Comparison of ENCODE assay signal across 1 cellular context in genomic region chr1:43389326-43390313, GRCh38.
TF ChIP-seq lines count a peak whose summit lies in the region.

Gene MED8, minus strand, starts transcription at chr1:43389800. Its CDS starts 36 bp downstream, at chr1:43389764.
Gene SZT2, plus strand, starts transcription at chr1:43389899. Its CDS starts 70 bp downstream, at chr1:43389969.

TF ChIP-seq in HepG2, 621 proteins besides CTCF, POLR2A, EP300 and RAD21 (continued from another document and continues in another):
- TF ChIP-seq ZFP90 (CRISPR knock-in tag; IDR thresholded peaks at IDR 0.05; ENCODE audit: borderline replicate concordance): peak; percentile 86
- TF ChIP-seq AHDC1 (CRISPR knock-in tag; IDR thresholded peaks at IDR 0.05; ENCODE audit: borderline replicate concordance): no peak
- no peak for TF ChIP-seq TRIM24 (CRISPR knock-in tag; IDR thresholded peaks at IDR 0.05)
- no peak for TF ChIP-seq ZNF850 (CRISPR knock-in tag; conservative IDR thresholded peaks at IDR 0.05)
- peak; percentile 37; the same call in 1 of the 2 replicates for TF ChIP-seq EED (CRISPR knock-in tag; IDR thresholded peaks at IDR 0.05)
- TF ChIP-seq, protein P1, sequence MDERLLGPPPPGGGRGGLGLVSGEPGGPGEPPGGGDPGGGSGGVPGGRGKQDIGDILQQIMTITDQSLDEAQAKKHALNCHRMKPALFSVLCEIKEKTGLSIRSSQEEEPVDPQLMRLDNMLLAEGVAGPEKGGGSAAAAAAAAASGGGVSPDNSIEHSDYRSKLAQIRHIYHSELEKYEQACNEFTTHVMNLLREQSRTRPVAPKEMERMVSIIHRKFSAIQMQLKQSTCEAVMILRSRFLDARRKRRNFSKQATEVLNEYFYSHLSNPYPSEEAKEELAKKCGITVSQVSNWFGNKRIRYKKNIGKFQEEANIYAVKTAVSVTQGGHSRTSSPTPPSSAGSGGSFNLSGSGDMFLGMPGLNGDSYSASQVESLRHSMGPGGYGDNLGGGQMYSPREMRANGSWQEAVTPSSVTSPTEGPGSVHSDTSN (CRISPR knock-in tag; IDR thresholded peaks at IDR 0.05): peak; percentile 53; the same call in 1 of the 2 replicates
- no peak for TF ChIP-seq SOX13 (IDR thresholded peaks at IDR 0.05)
- 0 out of 4 replicates have a peak, but pooled peaks of 1 of the 2 experiments have one; percentile 16 for TF ChIP-seq SOX13 (CRISPR knock-in tag; conservative IDR thresholded peaks at IDR 0.05 in 1 of 2, IDR thresholded peaks at IDR 0.05 in 1 of 2)
- TF ChIP-seq NFRKB (IDR thresholded peaks at IDR 0.05): no peak
- TF ChIP-seq CHCHD3 (CRISPR knock-in tag; IDR thresholded peaks at IDR 0.05): no peak
- no peak for TF ChIP-seq GLI4 (CRISPR knock-in tag; IDR thresholded peaks at IDR 0.05; ENCODE audit: borderline replicate concordance)
- TF ChIP-seq ZNF264 (CRISPR knock-in tag; IDR thresholded peaks at IDR 0.05): 0 out of 2 replicates have a peak, but pooled peaks have one; percentile 5
- TF ChIP-seq ETV6 (CRISPR knock-in tag; conservative IDR thresholded peaks at IDR 0.05): no peak
- no peak; the same call in 1 of the 2 replicates for TF ChIP-seq ETV5 (CRISPR knock-in tag; IDR thresholded peaks at IDR 0.05; ENCODE audit: borderline replicate concordance)
- no peak for TF ChIP-seq ZNF709 (CRISPR knock-in tag; IDR thresholded peaks at IDR 0.05)
- TF ChIP-seq FOXO4 (CRISPR knock-in tag; conservative IDR thresholded peaks at IDR 0.05): no peak
- peak; percentile 92 for TF ChIP-seq SRSF1 (optimal IDR thresholded peaks at IDR 0.05; ENCODE audit: low read depth, low read length)
- peak; percentile 80 for TF ChIP-seq CEBPG (CRISPR knock-in tag; IDR thresholded peaks at IDR 0.05)
- TF ChIP-seq, protein P2, sequence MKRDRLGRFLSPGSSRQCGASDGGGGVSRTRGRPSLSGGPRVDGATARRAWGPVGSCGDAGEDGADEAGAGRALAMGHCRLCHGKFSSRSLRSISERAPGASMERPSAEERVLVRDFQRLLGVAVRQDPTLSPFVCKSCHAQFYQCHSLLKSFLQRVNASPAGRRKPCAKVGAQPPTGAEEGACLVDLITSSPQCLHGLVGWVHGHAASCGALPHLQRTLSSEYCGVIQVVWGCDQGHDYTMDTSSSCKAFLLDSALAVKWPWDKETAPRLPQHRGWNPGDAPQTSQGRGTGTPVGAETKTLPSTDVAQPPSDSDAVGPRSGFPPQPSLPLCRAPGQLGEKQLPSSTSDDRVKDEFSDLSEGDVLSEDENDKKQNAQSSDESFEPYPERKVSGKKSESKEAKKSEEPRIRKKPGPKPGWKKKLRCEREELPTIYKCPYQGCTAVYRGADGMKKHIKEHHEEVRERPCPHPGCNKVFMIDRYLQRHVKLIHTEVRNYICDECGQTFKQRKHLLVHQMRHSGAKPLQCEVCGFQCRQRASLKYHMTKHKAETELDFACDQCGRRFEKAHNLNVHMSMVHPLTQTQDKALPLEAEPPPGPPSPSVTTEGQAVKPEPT (CRISPR knock-in tag; IDR thresholded peaks at IDR 0.05; ENCODE audit: low read depth): peak; percentile 58; the same call in 1 of the 2 replicates
- no peak for TF ChIP-seq NCOA5 (CRISPR knock-in tag; IDR thresholded peaks at IDR 0.05)
- TF ChIP-seq XRCC5 (optimal IDR thresholded peaks at IDR 0.05; ENCODE audit: low read length): peak; percentile 14
- TF ChIP-seq, protein P3, sequence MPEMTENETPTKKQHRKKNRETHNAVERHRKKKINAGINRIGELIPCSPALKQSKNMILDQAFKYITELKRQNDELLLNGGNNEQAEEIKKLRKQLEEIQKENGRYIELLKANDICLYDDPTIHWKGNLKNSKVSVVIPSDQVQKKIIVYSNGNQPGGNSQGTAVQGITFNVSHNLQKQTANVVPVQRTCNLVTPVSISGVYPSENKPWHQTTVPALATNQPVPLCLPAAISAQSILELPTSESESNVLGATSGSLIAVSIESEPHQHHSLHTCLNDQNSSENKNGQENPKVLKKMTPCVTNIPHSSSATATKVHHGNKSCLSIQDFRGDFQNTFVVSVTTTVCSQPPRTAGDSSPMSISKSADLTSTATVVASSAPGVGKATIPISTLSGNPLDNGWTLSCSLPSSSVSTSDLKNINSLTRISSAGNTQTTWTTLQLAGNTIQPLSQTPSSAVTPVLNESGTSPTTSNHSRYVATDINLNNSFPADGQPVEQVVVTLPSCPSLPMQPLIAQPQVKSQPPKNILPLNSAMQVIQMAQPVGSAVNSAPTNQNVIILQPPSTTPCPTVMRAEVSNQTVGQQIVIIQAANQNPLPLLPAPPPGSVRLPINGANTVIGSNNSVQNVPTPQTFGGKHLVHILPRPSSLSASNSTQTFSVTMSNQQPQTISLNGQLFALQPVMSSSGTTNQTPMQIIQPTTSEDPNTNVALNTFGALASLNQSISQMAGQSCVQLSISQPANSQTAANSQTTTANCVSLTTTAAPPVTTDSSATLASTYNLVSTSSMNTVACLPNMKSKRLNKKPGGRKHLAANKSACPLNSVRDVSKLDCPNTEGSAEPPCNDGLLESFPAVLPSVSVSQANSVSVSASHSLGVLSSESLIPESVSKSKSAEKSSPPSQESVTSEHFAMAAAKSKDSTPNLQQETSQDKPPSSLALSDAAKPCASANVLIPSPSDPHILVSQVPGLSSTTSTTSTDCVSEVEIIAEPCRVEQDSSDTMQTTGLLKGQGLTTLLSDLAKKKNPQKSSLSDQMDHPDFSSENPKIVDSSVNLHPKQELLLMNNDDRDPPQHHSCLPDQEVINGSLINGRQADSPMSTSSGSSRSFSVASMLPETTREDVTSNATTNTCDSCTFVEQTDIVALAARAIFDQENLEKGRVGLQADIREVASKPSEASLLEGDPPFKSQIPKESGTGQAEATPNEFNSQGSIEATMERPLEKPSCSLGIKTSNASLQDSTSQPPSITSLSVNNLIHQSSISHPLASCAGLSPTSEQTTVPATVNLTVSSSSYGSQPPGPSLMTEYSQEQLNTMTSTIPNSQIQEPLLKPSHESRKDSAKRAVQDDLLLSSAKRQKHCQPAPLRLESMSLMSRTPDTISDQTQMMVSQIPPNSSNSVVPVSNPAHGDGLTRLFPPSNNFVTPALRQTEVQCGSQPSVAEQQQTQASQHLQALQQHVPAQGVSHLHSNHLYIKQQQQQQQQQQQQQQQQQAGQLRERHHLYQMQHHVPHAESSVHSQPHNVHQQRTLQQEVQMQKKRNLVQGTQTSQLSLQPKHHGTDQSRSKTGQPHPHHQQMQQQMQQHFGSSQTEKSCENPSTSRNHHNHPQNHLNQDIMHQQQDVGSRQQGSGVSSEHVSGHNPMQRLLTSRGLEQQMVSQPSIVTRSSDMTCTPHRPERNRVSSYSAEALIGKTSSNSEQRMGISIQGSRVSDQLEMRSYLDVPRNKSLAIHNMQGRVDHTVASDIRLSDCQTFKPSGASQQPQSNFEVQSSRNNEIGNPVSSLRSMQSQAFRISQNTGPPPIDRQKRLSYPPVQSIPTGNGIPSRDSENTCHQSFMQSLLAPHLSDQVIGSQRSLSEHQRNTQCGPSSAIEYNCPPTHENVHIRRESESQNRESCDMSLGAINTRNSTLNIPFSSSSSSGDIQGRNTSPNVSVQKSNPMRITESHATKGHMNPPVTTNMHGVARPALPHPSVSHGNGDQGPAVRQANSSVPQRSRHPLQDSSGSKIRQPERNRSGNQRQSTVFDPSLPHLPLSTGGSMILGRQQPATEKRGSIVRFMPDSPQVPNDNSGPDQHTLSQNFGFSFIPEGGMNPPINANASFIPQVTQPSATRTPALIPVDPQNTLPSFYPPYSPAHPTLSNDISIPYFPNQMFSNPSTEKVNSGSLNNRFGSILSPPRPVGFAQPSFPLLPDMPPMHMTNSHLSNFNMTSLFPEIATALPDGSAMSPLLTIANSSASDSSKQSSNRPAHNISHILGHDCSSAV (CRISPR knock-in tag; IDR thresholded peaks at IDR 0.05; ENCODE audit: borderline replicate concordance): no peak
- TF ChIP-seq ZBTB3 (CRISPR knock-in tag; IDR thresholded peaks at IDR 0.05; ENCODE audit: borderline replicate concordance, low read depth): no peak
- TF ChIP-seq MAZ (IDR thresholded peaks at IDR 0.05; ENCODE audit: borderline replicate concordance, low read depth, low read length): no peak
- TF ChIP-seq MAZ (CRISPR knock-in tag; IDR thresholded peaks at IDR 0.05; ENCODE audit: low read depth): peak; percentile 81
- TF ChIP-seq ZNF713 (CRISPR knock-in tag; IDR thresholded peaks at IDR 0.05): no peak
- no peak for TF ChIP-seq ZIK1 (CRISPR knock-in tag; IDR thresholded peaks at IDR 0.05; ENCODE audit: borderline replicate concordance, low read depth)
- TF ChIP-seq, protein P4, sequence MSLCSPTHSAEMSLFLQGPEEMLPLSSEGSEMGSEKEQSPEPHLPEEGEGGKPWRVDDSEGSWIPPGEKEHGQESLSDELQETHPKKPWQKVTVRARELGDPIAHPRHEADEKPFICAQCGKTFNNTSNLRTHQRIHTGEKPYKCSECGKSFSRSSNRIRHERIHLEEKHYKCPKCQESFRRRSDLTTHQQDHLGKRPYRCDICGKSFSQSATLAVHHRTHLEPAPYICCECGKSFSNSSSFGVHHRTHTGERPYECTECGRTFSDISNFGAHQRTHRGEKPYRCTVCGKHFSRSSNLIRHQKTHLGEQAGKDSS (CRISPR knock-in tag; IDR thresholded peaks at IDR 0.05; ENCODE audit: borderline replicate concordance, low read depth): no peak
- peak; percentile 84 for TF ChIP-seq ZNF639 (CRISPR knock-in tag; conservative IDR thresholded peaks at IDR 0.05)
- TF ChIP-seq TEAD3 (CRISPR knock-in tag; optimal IDR thresholded peaks at IDR 0.05; ENCODE audit: borderline replicate concordance): peak; percentile 30
- TF ChIP-seq ZNF652 (CRISPR knock-in tag; IDR thresholded peaks at IDR 0.05; ENCODE audit: borderline replicate concordance, low read depth): peak; percentile 56; the same call in 1 of the 2 replicates
- TF ChIP-seq SP4 (CRISPR knock-in tag; IDR thresholded peaks at IDR 0.05): peak; percentile 84
- TF ChIP-seq ZNF232 (CRISPR knock-in tag; IDR thresholded peaks at IDR 0.05; ENCODE audit: borderline replicate concordance): peak; percentile 43; the same call in 1 of the 2 replicates
- peak; percentile 92 for TF ChIP-seq KMT2B (CRISPR knock-in tag; IDR thresholded peaks at IDR 0.05)
- TF ChIP-seq SOX5 (CRISPR knock-in tag; IDR thresholded peaks at IDR 0.05; ENCODE audit: borderline replicate concordance): peak; percentile 44; the same call in 1 of the 2 replicates
- TF ChIP-seq TOE1 (CRISPR knock-in tag; IDR thresholded peaks at IDR 0.05): 0 out of 2 replicates have a peak, but pooled peaks have one; percentile 89
- TF ChIP-seq SP2 (CRISPR knock-in tag; IDR thresholded peaks at IDR 0.05): peak; percentile 94
- 0 out of 2 replicates have a peak, but pooled peaks have one; percentile 23 for TF ChIP-seq CHD4 (IDR thresholded peaks at IDR 0.05; ENCODE audit: borderline replicate concordance, low read length)
- TF ChIP-seq ZNF543 (CRISPR knock-in tag; IDR thresholded peaks at IDR 0.05): peak; percentile 40; the same call in 1 of the 2 replicates
- TF ChIP-seq KDM5A (IDR thresholded peaks at IDR 0.05; ENCODE audit: borderline replicate concordance, low read length): peak; percentile 96
- TF ChIP-seq ZNF878 (CRISPR knock-in tag; IDR thresholded peaks at IDR 0.05): no peak
- TF ChIP-seq ZNF136 (CRISPR knock-in tag; IDR thresholded peaks at IDR 0.05; ENCODE audit: low read depth): 0 out of 2 replicates have a peak, but pooled peaks have one; percentile 83
- TF ChIP-seq KDM3A (CRISPR knock-in tag; IDR thresholded peaks at IDR 0.05; ENCODE audit: low read depth): peak; percentile 60; the same call in 1 of the 2 replicates
- TF ChIP-seq GATAD1 (CRISPR knock-in tag; IDR thresholded peaks at IDR 0.05): peak; percentile 93
